Comparison of ENCODE assay signal across 1 cellular context in the genomic region with DNA sequence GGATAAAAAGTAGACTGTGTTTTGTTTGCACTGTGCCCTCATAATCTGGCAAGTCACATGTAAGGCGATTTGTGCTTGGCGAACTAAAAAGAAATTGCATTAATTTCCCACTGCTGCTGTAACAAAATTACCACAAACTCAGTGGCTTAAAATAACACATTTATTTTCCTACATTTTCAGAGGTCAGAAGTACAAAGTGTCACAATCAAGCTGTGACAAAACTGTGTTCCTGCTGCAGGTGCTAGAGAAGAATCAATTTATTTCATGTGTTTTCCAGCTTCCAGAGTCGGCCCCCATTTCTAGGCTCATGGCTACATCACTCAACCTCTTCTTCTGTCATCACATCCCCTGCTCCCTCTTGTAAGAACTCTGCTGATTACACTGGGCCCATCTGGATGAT.
TF ChIP-seq lines count a peak whose summit lies in the region.

No MANE protein-coding gene starts in this region.

TF ChIP-seq in GM23338, 12 proteins besides CTCF, POLR2A, EP300 and RAD21 (continued from another document):
- TF ChIP-seq, protein P1, sequence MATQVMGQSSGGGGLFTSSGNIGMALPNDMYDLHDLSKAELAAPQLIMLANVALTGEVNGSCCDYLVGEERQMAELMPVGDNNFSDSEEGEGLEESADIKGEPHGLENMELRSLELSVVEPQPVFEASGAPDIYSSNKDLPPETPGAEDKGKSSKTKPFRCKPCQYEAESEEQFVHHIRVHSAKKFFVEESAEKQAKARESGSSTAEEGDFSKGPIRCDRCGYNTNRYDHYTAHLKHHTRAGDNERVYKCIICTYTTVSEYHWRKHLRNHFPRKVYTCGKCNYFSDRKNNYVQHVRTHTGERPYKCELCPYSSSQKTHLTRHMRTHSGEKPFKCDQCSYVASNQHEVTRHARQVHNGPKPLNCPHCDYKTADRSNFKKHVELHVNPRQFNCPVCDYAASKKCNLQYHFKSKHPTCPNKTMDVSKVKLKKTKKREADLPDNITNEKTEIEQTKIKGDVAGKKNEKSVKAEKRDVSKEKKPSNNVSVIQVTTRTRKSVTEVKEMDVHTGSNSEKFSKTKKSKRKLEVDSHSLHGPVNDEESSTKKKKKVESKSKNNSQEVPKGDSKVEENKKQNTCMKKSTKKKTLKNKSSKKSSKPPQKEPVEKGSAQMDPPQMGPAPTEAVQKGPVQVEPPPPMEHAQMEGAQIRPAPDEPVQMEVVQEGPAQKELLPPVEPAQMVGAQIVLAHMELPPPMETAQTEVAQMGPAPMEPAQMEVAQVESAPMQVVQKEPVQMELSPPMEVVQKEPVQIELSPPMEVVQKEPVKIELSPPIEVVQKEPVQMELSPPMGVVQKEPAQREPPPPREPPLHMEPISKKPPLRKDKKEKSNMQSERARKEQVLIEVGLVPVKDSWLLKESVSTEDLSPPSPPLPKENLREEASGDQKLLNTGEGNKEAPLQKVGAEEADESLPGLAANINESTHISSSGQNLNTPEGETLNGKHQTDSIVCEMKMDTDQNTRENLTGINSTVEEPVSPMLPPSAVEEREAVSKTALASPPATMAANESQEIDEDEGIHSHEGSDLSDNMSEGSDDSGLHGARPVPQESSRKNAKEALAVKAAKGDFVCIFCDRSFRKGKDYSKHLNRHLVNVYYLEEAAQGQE (IDR thresholded peaks at IDR 0.05; ENCODE audit: unreplicated experiment), result no peak
- no peak for TF ChIP-seq ZNF331 (CRISPR knock-in tag; IDR thresholded peaks at IDR 0.05; ENCODE audit: low read depth)
- no peak for TF ChIP-seq JUNB (IDR thresholded peaks at IDR 0.05; ENCODE audit: unreplicated experiment)
- TF ChIP-seq NANOG (IDR thresholded peaks at IDR 0.05; ENCODE audit: borderline replicate concordance), result no peak
- no peak for TF ChIP-seq CREB1 (CRISPR knock-in tag; IDR thresholded peaks at IDR 0.05; ENCODE audit: low read depth)
- TF ChIP-seq STAT1 (IDR thresholded peaks at IDR 0.05; ENCODE audit: unreplicated experiment), result no peak
- no peak for TF ChIP-seq EZH2 (IDR thresholded peaks at IDR 0.05; ENCODE audit: low read depth, unreplicated experiment)
- TF ChIP-seq, protein P2, sequence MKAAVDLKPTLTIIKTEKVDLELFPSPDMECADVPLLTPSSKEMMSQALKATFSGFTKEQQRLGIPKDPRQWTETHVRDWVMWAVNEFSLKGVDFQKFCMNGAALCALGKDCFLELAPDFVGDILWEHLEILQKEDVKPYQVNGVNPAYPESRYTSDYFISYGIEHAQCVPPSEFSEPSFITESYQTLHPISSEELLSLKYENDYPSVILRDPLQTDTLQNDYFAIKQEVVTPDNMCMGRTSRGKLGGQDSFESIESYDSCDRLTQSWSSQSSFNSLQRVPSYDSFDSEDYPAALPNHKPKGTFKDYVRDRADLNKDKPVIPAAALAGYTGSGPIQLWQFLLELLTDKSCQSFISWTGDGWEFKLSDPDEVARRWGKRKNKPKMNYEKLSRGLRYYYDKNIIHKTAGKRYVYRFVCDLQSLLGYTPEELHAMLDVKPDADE (IDR thresholded peaks at IDR 0.05), result no peak
